In genomic region chr11:65445101-65445603, GRCh38 we compare ENCODE assay signal across 10 cellular contexts. TPM values are rescaled to one million over a fixed set of nuclear protein-coding genes. Genes with fewer than 3 reads are reported as not detected.
DNase-seq lines count a peak whose midpoint lies in the region; ATAC-seq and TF ChIP-seq lines count a peak whose summit lies in the region.
"Had no signal": no experiment of that assay in that cellular context is flagged by ENCODE, and none has a peak within 500 bp of the region (broad histone marks: within the 10 kb centered on the region; RNA-seq: fewer than 3 reads in every experiment).

No MANE protein-coding gene starts in this region.

- TF ChIP-seq POLR2A in adrenal gland (IDR thresholded peaks at IDR 0.05) (peak in 1 of 2 donors; percentile 14), transverse colon (IDR thresholded peaks at IDR 0.05) (no peak)

- no peak for TF ChIP-seq EP300 in transverse colon (IDR thresholded peaks at IDR 0.05; ENCODE audit: low read depth)

- peaks cover 0 to 33% of the 10 kb centered on the region in 2 donors for H3K36me3 ChIP-seq in adrenal gland (replicated peaks in 1 of 2)
- peaks cover 0 to 19% (median 3%) of the 10 kb centered on the region in 4 donors for H3K36me3 ChIP-seq in transverse colon
- H3K36me3 ChIP-seq: BE2C had no signal

- no peak for DNase-seq in activated naive CD4-positive, alpha-beta T cell treated with anti-CD3 and anti-CD28 coated beads, Interleukin-2, amount 10 ng/mL, durations not matched to agents 7 days and 5 days
- DNase-seq in activated naive CD4-positive, alpha-beta T cell (lab: John Stamatoyannopoulos, UW) = no peak
- DNase-seq in adrenal gland (peak; percentile 44 to 76 (median 64)), islet precursor cell (peak; percentile 68), transverse colon (no peak), caudate nucleus (lab: John Stamatoyannopoulos, UW) (no peak), HPDE6-E6E7 (ENCODE audit: extremely low spot score) (no peak)
- DNase-seq: BE2C had no signal

- TF ChIP-seq CTCF in adrenal gland (IDR thresholded peaks at IDR 0.05) (no peak), transverse colon (IDR thresholded peaks at IDR 0.05) (no peak)

- H3K27me3 Mint-ChIP-seq in activated naive CD4-positive, alpha-beta T cell treated with anti-CD3 and anti-CD28 coated beads, Interleukin-2, amount 10 ng/mL, durations not matched to agents 7 days and 5 days = peaks cover 4% of the 10 kb centered on the region

- WGBS in adrenal gland, 4 donors = 73 to 85% (median 85%) methylated on average over 14 to 15 of the region's 15 CpGs
- WGBS in transverse colon (ENCODE audit: low coverage in 1 of 2), 2 donors = 81 to 84% methylated on average over 6 to 15 of the region's 15 CpGs

- peak overlapping the region in 4 of 5 donors; percentile 59 to 100 (median 74) for H3K27ac ChIP-seq in adrenal gland
- peak overlapping the region; percentile 45 to 100 (median 68) for H3K27ac ChIP-seq in transverse colon
- H3K27ac ChIP-seq in caudate nucleus (ENCODE audit: low read depth, low read length) = no peak overlapping the region
- H3K27ac ChIP-seq: HL-60 had no signal

- peak overlapping the region; percentile 83 for H3K27ac Mint-ChIP-seq in activated naive CD4-positive, alpha-beta T cell treated with anti-CD3 and anti-CD28 coated beads, Interleukin-2, amount 10 ng/mL, durations not matched to agents 7 days and 5 days

- H3K4me1 ChIP-seq in adrenal gland (replicated peaks in 1 of 2) = peaks cover 0 to 35% of the 10 kb centered on the region in 2 donors
- peaks cover 0 to 22% (median 10%) of the 10 kb centered on the region in 4 donors for H3K4me1 ChIP-seq in transverse colon
- H3K4me1 ChIP-seq: BE2C had no signal

- no peaks in the 10 kb centered on the region for H3K9me3 ChIP-seq in adrenal gland (replicated peaks in 1 of 3)
- H3K9me3 ChIP-seq in transverse colon = no peaks in the 10 kb centered on the region
- H3K9me3 ChIP-seq: BE2C had no signal

- peaks cover 26% of the 10 kb centered on the region for H3K36me3 Mint-ChIP-seq in activated naive CD4-positive, alpha-beta T cell treated with anti-CD3 and anti-CD28 coated beads, Interleukin-2, amount 10 ng/mL, durations not matched to agents 7 days and 5 days

- in situ Hi-C loops in transverse colon (cut with MboI; ENCODE audit: low pct_ligation_motif_present in 1 of 4, low pct_unique_long_range_greater_than_20kb in 1 of 4, low sequenced_read_pairs in 3 of 4) = no loop called here

- CTCF ChIA-PET in activated naive CD4-positive, alpha-beta T cell treated with anti-CD3 and anti-CD28 coated beads, Interleukin-2, amount 10 ng/mL, durations not matched to agents 7 days and 5 days (lab: Charles Lee) = no interaction called here

- no peaks in the 10 kb centered on the region for H3K27me3 ChIP-seq in adrenal gland
- H3K27me3 ChIP-seq in transverse colon = no peaks in the 10 kb centered on the region
- H3K27me3 ChIP-seq: BE2C had no signal

- no peak overlapping the region for H3K4me3 ChIP-seq in adrenal gland
- H3K4me3 ChIP-seq in transverse colon = no peak overlapping the region

- H3K4me1 Mint-ChIP-seq in activated naive CD4-positive, alpha-beta T cell treated with anti-CD3 and anti-CD28 coated beads, Interleukin-2, amount 10 ng/mL, durations not matched to agents 7 days and 5 days = peaks cover 38% of the 10 kb centered on the region

- ATAC-seq in GM19455 (IDR thresholded peaks at IDR 0.05; ENCODE audit: unreplicated experiment) = no peak

- no peak overlapping the region for H3K4me3 Mint-ChIP-seq in activated naive CD4-positive, alpha-beta T cell treated with anti-CD3 and anti-CD28 coated beads, Interleukin-2, amount 10 ng/mL, durations not matched to agents 7 days and 5 days

- peaks cover 2% of the 10 kb centered on the region for H3K9me3 Mint-ChIP-seq in activated naive CD4-positive, alpha-beta T cell treated with anti-CD3 and anti-CD28 coated beads, Interleukin-2, amount 10 ng/mL, durations not matched to agents 7 days and 5 days

- intact Hi-C loops in adrenal gland (cut with DNase I) = no loop called here
- intact Hi-C loops in transverse colon (cut with DNase I; ENCODE audit: low total_unique reads) = no loop called here

RNA-seq across cellular contexts. Expression of gene NEAT1, which starts 22.6 kb away (rescaled TPM):
- total RNA-seq in adrenal gland = 1,000 to 10,000 TPM in 3 of 8 donors, 100 to 1,000 TPM in 4, 10 to 100 TPM in 1; 64.3 to 1,661 (median 335) TPM
- polyA plus RNA-seq in adrenal gland = 1,000 to 10,000 TPM in 2 of 3 donors, 100 to 1,000 TPM in 1; 216 to 6,838 (median 2,645) TPM
- 100 to 1,000 TPM; 370 to 782 (median 680) TPM for total RNA-seq in transverse colon

RNA-seq across cellular contexts. Expression of gene MALAT1, which starts 53.7 kb away (rescaled TPM):
- total RNA-seq in adrenal gland (over 10,000 TPM in 5 of 8 donors, 1,000 to 10,000 TPM in 3; 5,921 to 17,143 (median 10,900) TPM), transverse colon (over 10,000 TPM; 17,948 to 48,028 (median 23,406) TPM)
- 1,000 to 10,000 TPM in 1 of 3 donors, 100 to 1,000 TPM in 2; 237 to 9,519 (median 973) TPM for polyA plus RNA-seq in adrenal gland

RNA-seq across cellular contexts. Expression of gene FRMD8, which starts 58.7 kb away (rescaled TPM):
- total RNA-seq in adrenal gland (10 to 100 TPM; 20.6 to 52.1 (median 39.6) TPM), transverse colon (100 to 1,000 TPM in 3 of 4 donors, 10 to 100 TPM in 1; 64.3 to 164 (median 128) TPM)
- 10 to 100 TPM in 2 of 3 donors, 1 to 10 TPM in 1; 5.3 to 21.3 (median 20.4) TPM for polyA plus RNA-seq in adrenal gland

Comparison
In these comparisons a context has a peak if more than half of its experiments do, and no peak if none do; other contexts are left out.
1. DNase-seq: peak in adrenal gland (7 of 7) and islet precursor cell (single experiment); none in activated naive CD4-positive, alpha-beta T cell treated with anti-CD3 and anti-CD28 coated beads, Interleukin-2, amount 10 ng/mL, durations not matched to agents 7 days and 5 days (single experiment), activated naive CD4-positive, alpha-beta T cell (0 of 4), transverse colon (single experiment), caudate nucleus (0 of 61) and HPDE6-E6E7 (single experiment).